Comparison of ENCODE assay signal across 12 cellular contexts in genomic region chr3:136149569-136150136, GRCh38. TPM values are rescaled to one million over a fixed set of nuclear protein-coding genes. Genes with fewer than 3 reads are reported as not detected.
DNase-seq lines count a peak whose midpoint lies in the region; ATAC-seq and TF ChIP-seq lines count a peak whose summit lies in the region.
"Had no signal": no experiment of that assay in that cellular context is flagged by ENCODE, and none has a peak within 500 bp of the region (broad histone marks: within the 10 kb centered on the region; RNA-seq: fewer than 3 reads in every experiment).

No MANE protein-coding gene starts in this region.

- peaks cover 46% of the 10 kb centered on the region for H3K4me1 Mint-ChIP-seq in MCF 10A (ENCODE audit: insufficient read depth, unreplicated experiment)
- peaks cover 26 to 62% of the 10 kb centered on the region in 2 donors for H3K4me1 Mint-ChIP-seq in stimulated activated naive B cell treated with anti-CD40 and anti-IgM and Interleukin-4, amounts not matched to agents 10 μg/mL and 1 μg/mL and 100 μg/mL, for 72 hours

- H3K36me3 Mint-ChIP-seq in MCF 10A (ENCODE audit: insufficient read depth, unreplicated experiment) = peaks cover 42% of the 10 kb centered on the region
- H3K36me3 Mint-ChIP-seq in stimulated activated naive B cell treated with anti-CD40 and anti-IgM and Interleukin-4, amounts not matched to agents 10 μg/mL and 1 μg/mL and 100 μg/mL, for 72 hours = peaks cover 18 to 30% of the 10 kb centered on the region in 2 donors

- no peaks in the 10 kb centered on the region for H3K27me3 Mint-ChIP-seq in MCF 10A (ENCODE audit: insufficient read depth, unreplicated experiment)
- no peaks in the 10 kb centered on the region for H3K27me3 Mint-ChIP-seq in stimulated activated naive B cell treated with anti-CD40 and anti-IgM and Interleukin-4, amounts not matched to agents 10 μg/mL and 1 μg/mL and 100 μg/mL, for 72 hours

- POLR2A ChIA-PET in MCF 10A (lab: Yijun Ruan, JAX) = interaction anchor here (0.8 to 2.5 kb wide), 3 partner anchors 8 to 47 kb away, joined by 3 to 12 read pairs (median 5); partner anchors contain the start of gene MSL2

- H3K27me3 ChIP-seq in breast epithelium = no peaks in the 10 kb centered on the region
- H3K27me3 ChIP-seq: sigmoid colon had no signal

- peak; percentile 33 to 36 for ATAC-seq in stimulated activated naive B cell treated with anti-CD40 and anti-IgM and Interleukin-4, amounts not matched to agents 10 μg/mL and 1 μg/mL and 100 μg/mL, for 72 hours (replicated peaks)
- ATAC-seq in HG03442 (IDR thresholded peaks at IDR 0.05; ENCODE audit: unreplicated experiment) = no peak

- DNase-seq in MCF 10A (ENCODE audit: unreplicated experiment) = peak; percentile 27
- DNase-seq in breast epithelium (ENCODE audit: low spot score in 2 of 2) = no peak
- DNase-seq in RKO (ENCODE audit: low spot score) = peak; percentile 5
- peak; percentile 22 for DNase-seq in epithelial cell of esophagus (ENCODE audit: low read depth)
- DNase-seq in stimulated activated naive B cell treated with anti-CD40 and anti-IgM and Interleukin-4, amounts not matched to agents 10 μg/mL and 1 μg/mL and 100 μg/mL, for 72 hours = no peak
- no peak for DNase-seq in Kasumi-1 (lab: John Stamatoyannopoulos, UW)
- DNase-seq in foreskin melanocyte = no peak
- DNase-seq: NCI-H1105 treated with DMSO at 0.1 percent for 48 hours; sigmoid colon; stimulated activated CD8-positive, alpha-beta memory T cell treated with anti-CD3 and anti-CD28 coated beads, Interleukin-4, amount 100 ng/mL, for 48 hours had no signal

- intact Hi-C loops in MCF 10A (cut with micrococcal nuclease) (no loop called here), breast epithelium (cut with DNase I; ENCODE audit: low total_unique reads) (no loop called here)

- no TSS peak for BruUV-seq in MCF 10A (replicated peaks; lab: Mats Ljungman, UMichigan)

- CTCF ChIA-PET in MCF 10A (lab: Yijun Ruan, JAX) = interaction anchor here (0.9 kb wide), 1 partner anchor 14 kb away, joined by 3 read pairs; no protein-coding TSS in a partner anchor

- H3K27ac ChIP-seq in breast epithelium = no peak overlapping the region
- H3K27ac ChIP-seq: VCaP had no signal

- peaks cover 0 to 2% of the 10 kb centered on the region in 2 donors for H3K4me1 ChIP-seq in breast epithelium

- no peak overlapping the region for H3K4me3 Mint-ChIP-seq in MCF 10A (ENCODE audit: unreplicated experiment)
- H3K4me3 Mint-ChIP-seq in stimulated activated naive B cell treated with anti-CD40 and anti-IgM and Interleukin-4, amounts not matched to agents 10 μg/mL and 1 μg/mL and 100 μg/mL, for 72 hours = peak overlapping the region in 1 of 2 donors; percentile 6

- H3K27ac Mint-ChIP-seq in MCF 10A (ENCODE audit: low read depth, unreplicated experiment) = peak overlapping the region; percentile 5
- H3K27ac Mint-ChIP-seq in stimulated activated naive B cell treated with anti-CD40 and anti-IgM and Interleukin-4, amounts not matched to agents 10 μg/mL and 1 μg/mL and 100 μg/mL, for 72 hours = peak overlapping the region; percentile 82

- no peaks in the 10 kb centered on the region for H3K9me3 Mint-ChIP-seq in MCF 10A (ENCODE audit: unreplicated experiment)
- H3K9me3 Mint-ChIP-seq in stimulated activated naive B cell treated with anti-CD40 and anti-IgM and Interleukin-4, amounts not matched to agents 10 μg/mL and 1 μg/mL and 100 μg/mL, for 72 hours = no peaks in the 10 kb centered on the region

- no peak for TF ChIP-seq POLR2A in breast epithelium (IDR thresholded peaks at IDR 0.05)

- H3K36me3 ChIP-seq in breast epithelium = no peaks in the 10 kb centered on the region

- no peak for TF ChIP-seq CTCF in MCF 10A (IDR thresholded peaks at IDR 0.05; ENCODE audit: unreplicated experiment)
- TF ChIP-seq CTCF in breast epithelium (IDR thresholded peaks at IDR 0.05) = no peak
- no peak for TF ChIP-seq CTCF in epithelial cell of esophagus (IDR thresholded peaks at IDR 0.05; ENCODE audit: insufficient read depth, low read depth, low read length, missing control alignments)

- no peak overlapping the region for H3K4me3 ChIP-seq in breast epithelium
- H3K4me3 ChIP-seq in epithelial cell of esophagus (ENCODE audit: low read length) = no peak overlapping the region
- H3K4me3 ChIP-seq: sigmoid colon had no signal

- no peaks in the 10 kb centered on the region for H3K9me3 ChIP-seq in breast epithelium
- H3K9me3 ChIP-seq: sigmoid colon had no signal

RNA-seq across cellular contexts. Expression of gene MSL2, which starts 46.5 kb away (rescaled TPM):
- 24.6 and 33.4 TPM in 2 replicates for total RNA-seq in MCF 10A (2022)
- 10 to 100 TPM; 25.8 to 46.5 (median 27.5) TPM for total RNA-seq in breast epithelium

Comparison
In these comparisons a context has a peak if more than half of its experiments do, and no peak if none do; other contexts are left out.
1. DNase-seq: peak in MCF 10A (single experiment), RKO (single experiment) and epithelial cell of esophagus (single experiment); none in breast epithelium (0 of 2), stimulated activated naive B cell treated with anti-CD40 and anti-IgM and Interleukin-4, amounts not matched to agents 10 μg/mL and 1 μg/mL and 100 μg/mL, for 72 hours (single experiment), Kasumi-1 (0 of 2) and foreskin melanocyte (single experiment).